In the genomic region with DNA sequence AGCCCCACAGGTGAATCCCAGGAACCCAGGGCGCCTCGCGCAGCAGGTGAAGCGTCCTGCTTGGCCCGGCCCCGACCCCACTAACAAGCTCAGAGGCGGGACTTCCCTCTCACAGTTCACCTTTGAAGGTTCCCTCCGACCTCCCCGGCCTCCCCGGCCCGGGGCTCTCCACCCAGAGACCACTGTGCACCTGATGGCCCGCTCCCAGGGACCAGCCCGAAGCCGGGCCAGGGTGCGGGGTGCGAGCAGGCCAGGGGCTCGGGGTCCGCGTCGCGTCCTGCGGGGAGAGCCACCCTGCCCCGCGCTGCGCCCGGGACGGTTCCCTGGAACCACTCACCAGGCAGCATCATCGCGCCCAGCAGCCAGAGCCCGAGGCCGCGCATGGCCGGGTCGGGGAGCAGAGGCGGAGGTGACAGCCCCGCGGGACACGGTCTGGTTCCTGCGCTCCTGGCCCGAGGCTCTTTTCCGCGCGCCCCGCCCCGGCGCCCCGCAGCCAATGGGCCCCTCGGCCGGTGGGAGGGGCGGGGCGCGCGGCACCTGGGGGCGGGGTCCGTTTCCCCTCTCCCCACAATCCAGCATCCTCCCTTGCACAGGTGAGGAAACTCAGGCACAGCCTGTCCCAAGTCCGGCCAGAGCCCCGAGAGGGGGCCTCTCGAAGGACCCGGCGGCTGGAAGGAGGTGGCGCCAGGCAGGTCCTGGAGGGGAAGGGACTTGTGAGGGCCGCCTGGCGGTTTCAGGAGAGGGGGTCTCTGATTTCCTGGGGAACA, we compare ENCODE assay signal across 1 cellular context.
TF ChIP-seq lines count a peak whose summit lies in the region.

ADAM8 (minus strand) TSS at position 434 of the 767 bp plus-strand sequence; CDS start at position 383, 51 bp downstream.

TF ChIP-seq in liver, 16 proteins besides CTCF, POLR2A, EP300 and RAD21 (continued from another document):
- TF ChIP-seq REST (IDR thresholded peaks at IDR 0.05) (no peak), HNF4A (conservative IDR thresholded peaks at IDR 0.05) (no peak), ATF3 (IDR thresholded peaks at IDR 0.05) (no peak), HNF4G (IDR thresholded peaks at IDR 0.05) (no peak), FOXA1 (IDR thresholded peaks at IDR 0.05) (no peak), TAF1 (conservative IDR thresholded peaks at IDR 0.05) (no peak), FOXA2 (IDR thresholded peaks at IDR 0.05) (no peak)
